Comparison of ENCODE assay signal across 20 cellular contexts in the genomic region with DNA sequence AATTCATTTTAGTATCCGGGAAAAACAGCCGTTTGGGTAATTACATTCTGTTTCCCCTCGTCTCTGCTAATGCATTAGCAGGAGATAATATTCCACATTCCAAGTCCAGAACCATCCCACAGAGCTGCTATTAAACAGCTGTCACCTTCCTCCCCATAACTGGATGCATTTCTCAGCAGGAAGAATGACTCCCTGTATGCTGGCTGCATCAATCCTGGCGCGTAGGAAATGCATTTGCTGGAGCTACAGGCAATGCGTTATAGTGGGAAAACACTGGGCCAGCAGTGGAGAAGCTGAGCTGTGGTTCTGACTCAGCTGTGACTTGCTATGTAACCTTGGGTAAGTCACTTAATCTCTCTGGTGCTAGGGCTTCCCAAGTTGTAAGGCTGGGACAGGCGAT.
A peak's percentile ranks its signal among the peaks of the same experiment; 100 is the strongest.
DNase-seq lines count a peak whose midpoint lies in the region; ATAC-seq, FAIRE-seq and TF ChIP-seq lines count a peak whose summit lies in the region.
"Had no signal": no experiment of that assay in that cellular context is flagged by ENCODE, and none has a peak within 500 bp of the region (broad histone marks: within the 10 kb centered on the region; RNA-seq: fewer than 3 reads in every experiment).

No MANE protein-coding gene starts in this region.

- no peak overlapping the region for H3K27ac ChIP-seq in astrocyte (ENCODE audit: low read depth, low read length)
- H3K27ac ChIP-seq in neural cell (ENCODE audit: low read length): peak overlapping the region; percentile 59
- H3K27ac ChIP-seq: SK-N-MC had no signal

- H3F3A ChIP-seq in neural cell (ENCODE audit: insufficient read depth, low read length, poor library complexity, severe bottlenecking): peaks cover 9% of the 10 kb centered on the region

- peak; percentile 56 for DNase-seq in Daoy (ENCODE audit: low read depth)
- peak; percentile 36 for DNase-seq in M059J (ENCODE audit: low read depth)
- peak; percentile 11 for DNase-seq in astrocyte (ENCODE audit: low read depth)
- DNase-seq in RPMI8226: no peak
- DNase-seq in left colon: no peak
- DNase-seq: CD8-positive, alpha-beta T cell; EL; KBM-7; MM.1S; NCI-H1105; NCI-H187 treated with DMSO at 0.1 percent for 48 hours; NCI-H226; NCI-H526; OCI-M1; T-cell had no signal

- H2AFZ ChIP-seq in astrocyte (ENCODE audit: low read depth, low read length) (no peak overlapping the region), neural cell (ENCODE audit: low read depth, low read length) (no peak overlapping the region)

- no peak for FAIRE-seq in astrocyte (lab: Jason Lieb, UNC)

- no peak for TF ChIP-seq RAD21 in neural cell (conservative IDR thresholded peaks at IDR 0.05)

- H3K4me1 Mint-ChIP-seq in astrocyte (ENCODE audit: low read depth, unreplicated experiment): no peaks in the 10 kb centered on the region
- H3K4me1 Mint-ChIP-seq: B cell, T-cell had no signal

- peaks cover 3% of the 10 kb centered on the region for H3K27me3 ChIP-seq in astrocyte (ENCODE audit: insufficient read depth, low read length)
- H3K27me3 ChIP-seq in neural cell (ENCODE audit: insufficient read depth, low read depth, low read length): no peaks in the 10 kb centered on the region

- no peaks in the 10 kb centered on the region for H3K9me3 Mint-ChIP-seq in astrocyte (ENCODE audit: unreplicated experiment)
- H3K9me3 Mint-ChIP-seq: CD8-positive, alpha-beta T cell; T-cell had no signal

- no peak overlapping the region for H3K4me3 ChIP-seq in astrocyte (ENCODE audit: insufficient read depth, low read depth, low read length)
- H3K4me3 ChIP-seq in neural cell (ENCODE audit: low read length): peak overlapping the region; percentile 36
- H3K4me3 ChIP-seq: HAP-1, SK-N-MC had no signal

- peaks cover 30% of the 10 kb centered on the region for H3K27me3 Mint-ChIP-seq in astrocyte (ENCODE audit: low read depth, unreplicated experiment)

- no peak overlapping the region for H3K4me2 ChIP-seq in astrocyte (ENCODE audit: low read length)
- peak overlapping the region; percentile 60 for H3K4me2 ChIP-seq in neural cell (ENCODE audit: low read length)

- H3K9ac ChIP-seq in astrocyte (ENCODE audit: low read length): no peak overlapping the region
- peak overlapping the region; percentile 6 for H3K9ac ChIP-seq in neural cell (ENCODE audit: low read length)

- TF ChIP-seq EP300 in neural cell (conservative IDR thresholded peaks at IDR 0.05; ENCODE audit: poor library complexity, severe bottlenecking): peak; percentile 71

- H3K36me3 Mint-ChIP-seq in astrocyte (ENCODE audit: low read depth, unreplicated experiment): no peaks in the 10 kb centered on the region
- H3K36me3 Mint-ChIP-seq: CD8-positive, alpha-beta T cell; T-cell had no signal

- H3K27ac Mint-ChIP-seq in astrocyte (ENCODE audit: unreplicated experiment): no peak overlapping the region
- H3K27ac Mint-ChIP-seq: B cell; CD8-positive, alpha-beta T cell; T-cell had no signal

- H3K36me3 ChIP-seq in astrocyte (ENCODE audit: insufficient read depth, low read length): no peaks in the 10 kb centered on the region
- no peaks in the 10 kb centered on the region for H3K36me3 ChIP-seq in neural cell (ENCODE audit: insufficient read depth, low read length)
- H3K36me3 ChIP-seq: HAP-1 had no signal

- no peak for TF ChIP-seq CTCF in astrocyte (IDR thresholded peaks at IDR 0.05; ENCODE audit: insufficient read depth, low read depth, low read length)
- no peak for TF ChIP-seq CTCF in neural cell (IDR thresholded peaks at IDR 0.05; ENCODE audit: poor library complexity, severe bottlenecking)

- H3K9me3 ChIP-seq in astrocyte (ENCODE audit: insufficient read depth, low read depth, low read length): no peaks in the 10 kb centered on the region
- H3K9me3 ChIP-seq in neural cell (ENCODE audit: low read length): no peaks in the 10 kb centered on the region
- H3K9me3 ChIP-seq: HAP-1 had no signal

- no peaks in the 10 kb centered on the region for H3K4me1 ChIP-seq in astrocyte (ENCODE audit: insufficient read depth, low read length)
- H3K4me1 ChIP-seq: HAP-1 had no signal

- intact Hi-C loops in left colon (cut with DNase I, micrococcal nuclease): no loop called here

- H3K9me2 ChIP-seq in neural cell (ENCODE audit: insufficient read depth, low read length): no peaks in the 10 kb centered on the region

- ATAC-seq in left colon: no peak
- no peak for ATAC-seq in HG03565 (IDR thresholded peaks at IDR 0.05; ENCODE audit: unreplicated experiment)
- ATAC-seq: CD8-positive, alpha-beta T cell; T-cell had no signal

- no peak overlapping the region for H3K4me3 Mint-ChIP-seq in astrocyte (ENCODE audit: unreplicated experiment)
- H3K4me3 Mint-ChIP-seq: B cell; CD8-positive, alpha-beta T cell; T-cell had no signal

- H4K20me1 ChIP-seq in astrocyte (ENCODE audit: insufficient read depth, low read length) (no peaks in the 10 kb centered on the region), neural cell (ENCODE audit: insufficient read depth) (no peaks in the 10 kb centered on the region)

- H3K79me2 ChIP-seq in astrocyte (ENCODE audit: insufficient read depth, low read length) (no peaks in the 10 kb centered on the region), neural cell (replicated peaks; ENCODE audit: insufficient read depth, low read length) (no peaks in the 10 kb centered on the region)

TF ChIP-seq in neural cell, 6 proteins besides CTCF, POLR2A, EP300 and RAD21:
- TF ChIP-seq, protein P1, sequence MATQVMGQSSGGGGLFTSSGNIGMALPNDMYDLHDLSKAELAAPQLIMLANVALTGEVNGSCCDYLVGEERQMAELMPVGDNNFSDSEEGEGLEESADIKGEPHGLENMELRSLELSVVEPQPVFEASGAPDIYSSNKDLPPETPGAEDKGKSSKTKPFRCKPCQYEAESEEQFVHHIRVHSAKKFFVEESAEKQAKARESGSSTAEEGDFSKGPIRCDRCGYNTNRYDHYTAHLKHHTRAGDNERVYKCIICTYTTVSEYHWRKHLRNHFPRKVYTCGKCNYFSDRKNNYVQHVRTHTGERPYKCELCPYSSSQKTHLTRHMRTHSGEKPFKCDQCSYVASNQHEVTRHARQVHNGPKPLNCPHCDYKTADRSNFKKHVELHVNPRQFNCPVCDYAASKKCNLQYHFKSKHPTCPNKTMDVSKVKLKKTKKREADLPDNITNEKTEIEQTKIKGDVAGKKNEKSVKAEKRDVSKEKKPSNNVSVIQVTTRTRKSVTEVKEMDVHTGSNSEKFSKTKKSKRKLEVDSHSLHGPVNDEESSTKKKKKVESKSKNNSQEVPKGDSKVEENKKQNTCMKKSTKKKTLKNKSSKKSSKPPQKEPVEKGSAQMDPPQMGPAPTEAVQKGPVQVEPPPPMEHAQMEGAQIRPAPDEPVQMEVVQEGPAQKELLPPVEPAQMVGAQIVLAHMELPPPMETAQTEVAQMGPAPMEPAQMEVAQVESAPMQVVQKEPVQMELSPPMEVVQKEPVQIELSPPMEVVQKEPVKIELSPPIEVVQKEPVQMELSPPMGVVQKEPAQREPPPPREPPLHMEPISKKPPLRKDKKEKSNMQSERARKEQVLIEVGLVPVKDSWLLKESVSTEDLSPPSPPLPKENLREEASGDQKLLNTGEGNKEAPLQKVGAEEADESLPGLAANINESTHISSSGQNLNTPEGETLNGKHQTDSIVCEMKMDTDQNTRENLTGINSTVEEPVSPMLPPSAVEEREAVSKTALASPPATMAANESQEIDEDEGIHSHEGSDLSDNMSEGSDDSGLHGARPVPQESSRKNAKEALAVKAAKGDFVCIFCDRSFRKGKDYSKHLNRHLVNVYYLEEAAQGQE (IDR thresholded peaks at IDR 0.05; ENCODE audit: borderline replicate concordance): peak; percentile 99
- TF ChIP-seq TAF1 (IDR thresholded peaks at IDR 0.05; ENCODE audit: low read depth) (no peak), POLR2AphosphoS5 (IDR thresholded peaks at IDR 0.05) (peak; percentile 84), SMC3 (conservative IDR thresholded peaks at IDR 0.05; ENCODE audit: poor library complexity) (no peak)

Comparison
In these comparisons a context has a peak if more than half of its experiments do, and no peak if none do; other contexts are left out.
1. DNase-seq: peak in Daoy (single experiment), M059J (single experiment) and astrocyte (single experiment); none in RPMI8226 (single experiment) and left colon (0 of 2).